ENCODE assay signal across 16 cellular contexts in genomic region chr3:179175358-179175757, GRCh38. TPM values are rescaled to one million over a fixed set of nuclear protein-coding genes. Genes with fewer than 3 reads are reported as not detected.
A peak's percentile ranks its signal among the peaks of the same experiment; 100 is the strongest.
DNase-seq lines count a peak whose midpoint lies in the region; ATAC-seq lines count a peak whose summit lies in the region.
"Had no signal": no experiment of that assay in that cellular context is flagged by ENCODE, and none has a peak within 500 bp of the region (broad histone marks: within the 10 kb centered on the region; RNA-seq: fewer than 3 reads in every experiment).

No MANE protein-coding gene starts in this region.

- peak overlapping the region; percentile 71 for H3K27ac Mint-ChIP-seq in T-helper 17 cell
- peak overlapping the region; percentile 5 for H3K27ac Mint-ChIP-seq in stimulated activated memory B cell treated with anti-CD40 and anti-IgM and Interleukin-4, amounts not matched to agents 10 μg/mL and 1 μg/mL and 100 μg/mL, for 72 hours
- H3K27ac Mint-ChIP-seq: CD14-positive monocyte had no signal

- H3K4me3 Mint-ChIP-seq in T-helper 17 cell: no peak overlapping the region
- H3K4me3 Mint-ChIP-seq in stimulated activated memory B cell treated with anti-CD40 and anti-IgM and Interleukin-4, amounts not matched to agents 10 μg/mL and 1 μg/mL and 100 μg/mL, for 72 hours: no peak overlapping the region
- H3K4me3 Mint-ChIP-seq: CD14-positive monocyte had no signal

- H3K36me3 Mint-ChIP-seq in T-helper 17 cell (ENCODE audit: low read depth): no peaks in the 10 kb centered on the region
- peaks cover 8% of the 10 kb centered on the region for H3K36me3 Mint-ChIP-seq in stimulated activated memory B cell treated with anti-CD40 and anti-IgM and Interleukin-4, amounts not matched to agents 10 μg/mL and 1 μg/mL and 100 μg/mL, for 72 hours
- H3K36me3 Mint-ChIP-seq: CD14-positive monocyte had no signal

- H3K27me3 Mint-ChIP-seq in T-helper 17 cell: no peaks in the 10 kb centered on the region
- H3K27me3 Mint-ChIP-seq in stimulated activated memory B cell treated with anti-CD40 and anti-IgM and Interleukin-4, amounts not matched to agents 10 μg/mL and 1 μg/mL and 100 μg/mL, for 72 hours: no peaks in the 10 kb centered on the region

- no peak for ATAC-seq in T-helper 17 cell
- ATAC-seq in stimulated activated memory B cell treated with anti-CD40 and anti-IgM and Interleukin-4, amounts not matched to agents 10 μg/mL and 1 μg/mL and 100 μg/mL, for 72 hours: no peak
- ATAC-seq: pancreas had no signal

- H3K9me3 ChIP-seq in T-helper 17 cell (ENCODE audit: control insufficient read depth, low read length, poor library complexity, severe bottlenecking): no peaks in the 10 kb centered on the region

- peak; percentile 5 for DNase-seq in DMS53 (lab: John Stamatoyannopoulos, UW)
- DNase-seq in DMS53 treated with DMSO at 0.1 percent for 48 hours (lab: John Stamatoyannopoulos, UW; ENCODE audit: unreplicated experiment): no peak
- DNase-seq in T-helper 17 cell: no peak
- peak; percentile 20 for DNase-seq in hepatic stellate cell (ENCODE audit: low spot score)
- no peak for DNase-seq in stimulated activated CD8-positive, alpha-beta memory T cell treated with anti-CD3 and anti-CD28 coated beads, Interleukin-4, amount 100 ng/mL, for 48 hours
- DNase-seq in COLO829 (ENCODE audit: low spot score): no peak
- DNase-seq in HK-2 (ENCODE audit: unreplicated experiment): no peak
- DNase-seq: activated CD4-positive, alpha-beta T cell treated with anti-CD3 and anti-CD28 coated beads, Interleukin-2, amount 50 U/mL, for 4 hours; DMS79; effector CD4-positive, alpha-beta T cell; NCI-H1417; NCI-H2227 treated with DMSO at 0.1 percent for 48 hours; pancreas; tibial artery had no signal

- H3K9me3 Mint-ChIP-seq in stimulated activated memory B cell treated with anti-CD40 and anti-IgM and Interleukin-4, amounts not matched to agents 10 μg/mL and 1 μg/mL and 100 μg/mL, for 72 hours: peaks cover 3% of the 10 kb centered on the region

- peaks cover 25% of the 10 kb centered on the region for H3K4me1 Mint-ChIP-seq in T-helper 17 cell
- H3K4me1 Mint-ChIP-seq in stimulated activated memory B cell treated with anti-CD40 and anti-IgM and Interleukin-4, amounts not matched to agents 10 μg/mL and 1 μg/mL and 100 μg/mL, for 72 hours: peaks cover 44% of the 10 kb centered on the region

RNA-seq across cellular contexts. Expression of gene PIK3CA, which starts 27.2 kb away (rescaled TPM):
- total RNA-seq in T-helper 17 cell: 10 to 100 TPM; 42.4 to 45.4 TPM

Comparison
In these comparisons a context has a peak if more than half of its experiments do, and no peak if none do; other contexts are left out.
1. DNase-seq: peak in DMS53 (single experiment) and hepatic stellate cell (single experiment); none in DMS53 treated with DMSO at 0.1 percent for 48 hours (single experiment), T-helper 17 cell (0 of 3), stimulated activated CD8-positive, alpha-beta memory T cell treated with anti-CD3 and anti-CD28 coated beads, Interleukin-4, amount 100 ng/mL, for 48 hours (single experiment), COLO829 (single experiment) and HK-2 (single experiment).